8 cellular contexts compared by ENCODE assay signal in the genomic region with DNA sequence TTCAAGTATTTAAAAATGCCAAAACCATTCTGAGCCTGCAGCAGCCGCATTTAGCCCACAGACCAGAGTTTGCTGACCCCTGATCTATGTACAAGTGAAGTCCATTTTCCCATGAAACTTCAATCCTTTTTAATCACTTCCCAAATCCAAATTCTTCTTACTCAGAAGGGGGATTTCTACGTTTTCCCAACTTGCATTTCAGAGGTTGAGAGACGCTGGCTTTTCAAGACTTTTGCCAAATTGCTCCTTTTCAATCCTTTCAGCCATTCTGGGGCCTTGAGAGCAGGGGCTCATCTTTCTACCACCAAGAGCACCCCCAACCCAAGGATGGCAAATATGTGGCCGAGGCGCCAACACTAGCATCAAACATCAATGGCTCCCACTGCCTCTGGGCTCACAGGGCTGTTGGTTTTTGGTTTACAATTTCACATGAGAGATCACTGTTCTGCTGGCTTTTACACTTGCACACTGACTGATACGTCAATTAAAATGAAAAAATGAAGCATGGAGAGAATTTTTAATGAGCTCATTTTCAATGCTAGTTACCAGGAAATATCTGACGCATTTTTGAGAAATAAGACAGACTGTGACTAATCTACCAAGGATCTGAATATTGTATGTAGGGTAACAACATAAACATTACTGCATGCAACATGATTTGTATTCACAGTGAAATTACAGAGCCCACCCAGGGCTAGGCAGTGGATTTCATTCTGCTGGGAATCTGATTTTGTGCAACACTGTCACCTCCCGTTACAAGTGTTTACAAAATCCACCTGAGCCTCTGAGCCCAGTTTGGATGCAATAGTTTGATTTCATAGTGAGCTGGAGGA. TPM values are rescaled to one million over a fixed set of nuclear protein-coding genes. Genes with fewer than 3 reads are reported as not detected.
DNase-seq lines count a peak whose midpoint lies in the region; ATAC-seq, FAIRE-seq and TF ChIP-seq lines count a peak whose summit lies in the region.
"Not testable (repeated sequence)": the region's sequence is repeated elsewhere in the genome, so short reads cannot be mapped to it uniquely, and the experiment has no call there.

No MANE protein-coding gene starts in this region.

- H3K4me1 ChIP-seq in A549 (peaks cover 70% of the 10 kb centered on the region), Panc1 (ENCODE audit: control insufficient read depth, insufficient read depth, low read length) (peaks cover 89% of the 10 kb centered on the region), colonic mucosa (peaks cover 45% of the 10 kb centered on the region), heart left ventricle (peaks cover 42 to 100% (median 96%) of the 10 kb centered on the region in 12 donors), muscle layer of colon (ENCODE audit: insufficient read depth, low read length) (peaks cover 67% of the 10 kb centered on the region)

- H3K27me3 ChIP-seq in Panc1 (ENCODE audit: control insufficient read depth, insufficient read depth, low read length); colonic mucosa; heart left ventricle; muscle layer of colon (ENCODE audit: control insufficient read depth in 1 of 2, insufficient read depth in 2 of 2, low read length in 2 of 2): not testable (repeated sequence)

- peak overlapping the region; percentile 1 to 52 for H3K27ac Mint-ChIP-seq in activated naive CD4-positive, alpha-beta T cell treated with anti-CD3 and anti-CD28 coated beads, Interleukin-2, amount 50 U/mL, for 72 hours
- H3K27ac Mint-ChIP-seq in stimulated activated effector memory CD8-positive, alpha-beta T cell treated with anti-CD3 and anti-CD28 coated beads, Interleukin-12 subunit alpha, Interleukin-12 subunit beta, amount 100 ng/mL, for 72 hours: peak overlapping the region; percentile 66

- H3K9ac ChIP-seq in colonic mucosa (ENCODE audit: low read depth in 2 of 2, low read length in 2 of 2): peak overlapping the region in 1 of 2 donors; percentile 59
- not testable (repeated sequence) for H3K9ac ChIP-seq in muscle layer of colon (ENCODE audit: low read length)

- H3K9me3 Mint-ChIP-seq in activated naive CD4-positive, alpha-beta T cell treated with anti-CD3 and anti-CD28 coated beads, Interleukin-2, amount 50 U/mL, for 72 hours; stimulated activated effector memory CD8-positive, alpha-beta T cell treated with anti-CD3 and anti-CD28 coated beads, Interleukin-12 subunit alpha, Interleukin-12 subunit beta, amount 100 ng/mL, for 72 hours: not testable (repeated sequence)

- H3K4me3 ChIP-seq in A549 (peak overlapping the region; percentile 14; the same call in 2 of the 3 replicates), Panc1 (ENCODE audit: low read depth in 2 of 2, low read length in 2 of 2) (peak overlapping the region; percentile 4 to 46; a peak in 3 of 4 replicates), heart left ventricle (peak overlapping the region in 4 of 12 donors; percentile 0 to 30 (median 24)), muscle layer of colon (ENCODE audit: low read depth in 1 of 2, low read length in 2 of 2) (peak overlapping the region in 1 of 2 donors; percentile 35)
- not testable (repeated sequence) for H3K4me3 ChIP-seq in colonic mucosa

- peak overlapping the region; percentile 93 for H3K4me2 ChIP-seq in A549

- intact Hi-C loops in Panc1 (cut with micrococcal nuclease; ENCODE audit: unreplicated experiment); colonic mucosa (cut with DNase I): not testable (repeated sequence)
- intact Hi-C loops in heart left ventricle (cut with DNase I): loop anchor here in 4 of 10 donors (2.0 to 5.0 kb wide), 5 partner anchors 25 to 65 kb away; a partner anchor contains a TSS

- H3K27ac ChIP-seq in A549 (peak overlapping the region; percentile 83 to 84), Panc1 (ENCODE audit: low read length) (peak overlapping the region; percentile 92), colonic mucosa (peak overlapping the region; percentile 40), heart left ventricle (peak overlapping the region; percentile 65 to 90 (median 84)), muscle layer of colon (ENCODE audit: low read depth, low read length) (peak overlapping the region; percentile 10)

- not testable (repeated sequence) for TF ChIP-seq RAD21 in A549 (conservative IDR thresholded peaks at IDR 0.05 in 1 of 2, IDR thresholded peaks at IDR 0.05 in 1 of 2)

- CTCF ChIA-PET in A549 (lab: Yijun Ruan, JAX): interaction anchor here (0.9 to 1.2 kb wide), 3 partner anchors 12 to 42 kb away, joined by 3 to 5 read pairs (median 3); no protein-coding TSS in a partner anchor
- CTCF ChIA-PET in Panc1 (lab: Charles Lee): not testable (repeated sequence)

- not testable (repeated sequence) for TF ChIP-seq EP300 in A549 (IDR thresholded peaks at IDR 0.05)

- POLR2A ChIA-PET in A549 (lab: Yijun Ruan, JAX): interaction anchor here (1.5 kb wide), 1 partner anchor 28 kb away, joined by 10 read pairs; a partner anchor contains a TSS
- POLR2A ChIA-PET in Panc1 (lab: Charles Lee): not testable (repeated sequence)

- TSS peak; percentile 7 for BruUV-seq in Panc1 (replicated peaks; lab: Mats Ljungman, UMichigan)

- peaks cover 0 to 13% of the 10 kb centered on the region in 2 donors for H3K36me3 Mint-ChIP-seq in activated naive CD4-positive, alpha-beta T cell treated with anti-CD3 and anti-CD28 coated beads, Interleukin-2, amount 50 U/mL, for 72 hours
- not testable (repeated sequence) for H3K36me3 Mint-ChIP-seq in stimulated activated effector memory CD8-positive, alpha-beta T cell treated with anti-CD3 and anti-CD28 coated beads, Interleukin-12 subunit alpha, Interleukin-12 subunit beta, amount 100 ng/mL, for 72 hours

- FAIRE-seq in A549 (lab: Jason Lieb, UNC); GM12891 (lab: Jason Lieb, UNC): not testable (repeated sequence)

- not testable (repeated sequence) for TF ChIP-seq POLR2A in A549 (IDR thresholded peaks at IDR 0.05; ENCODE audit: low read length); GM12891 (IDR thresholded peaks at IDR 0.05; ENCODE audit: low read depth, low read length); heart left ventricle (IDR thresholded peaks at IDR 0.05)

- not testable (repeated sequence) for TF ChIP-seq CTCF in A549 (IDR thresholded peaks at IDR 0.05); Panc1 (IDR thresholded peaks at IDR 0.05); colonic mucosa (IDR thresholded peaks at IDR 0.05); heart left ventricle (IDR thresholded peaks at IDR 0.05)

- not testable (repeated sequence) for H3K4me3 Mint-ChIP-seq in stimulated activated effector memory CD8-positive, alpha-beta T cell treated with anti-CD3 and anti-CD28 coated beads, Interleukin-12 subunit alpha, Interleukin-12 subunit beta, amount 100 ng/mL, for 72 hours

- peak in 1 of 2 experiments; percentile 44 for DNase-seq in A549 (ENCODE audit: low read depth in 1 of 2, low spot score in 1 of 2)
- DNase-seq in GM12891 (ENCODE audit: insufficient read length, low spot score); Panc1 (ENCODE audit: low read depth, low spot score); activated naive CD4-positive, alpha-beta T cell treated with anti-CD3 and anti-CD28 coated beads, Interleukin-2, amount 50 U/mL, for 72 hours (ENCODE audit: low spot score in 2 of 2); colonic mucosa; heart left ventricle; stimulated activated effector memory CD8-positive, alpha-beta T cell treated with anti-CD3 and anti-CD28 coated beads, Interleukin-12 subunit alpha, Interleukin-12 subunit beta, amount 100 ng/mL, for 72 hours (ENCODE audit: low spot score in 2 of 2): not testable (repeated sequence)

- in situ Hi-C loops in Panc1 (cut with HindIII; ENCODE audit: low pct_unique_long_range_greater_than_20kb, low sequenced_read_pairs): not testable (repeated sequence)

- H3K36me3 ChIP-seq in Panc1 (ENCODE audit: control insufficient read depth, insufficient read depth, low read length); colonic mucosa; heart left ventricle; muscle layer of colon (ENCODE audit: insufficient read depth, low read length): not testable (repeated sequence)

- H3K9me3 ChIP-seq in A549; Panc1 (ENCODE audit: control insufficient read depth, insufficient read depth, low read depth, low read length); colonic mucosa; heart left ventricle; muscle layer of colon (ENCODE audit: low read length): not testable (repeated sequence)

- peaks cover 76% of the 10 kb centered on the region for H3K4me1 Mint-ChIP-seq in stimulated activated effector memory CD8-positive, alpha-beta T cell treated with anti-CD3 and anti-CD28 coated beads, Interleukin-12 subunit alpha, Interleukin-12 subunit beta, amount 100 ng/mL, for 72 hours

- ATAC-seq in A549 (peak; percentile 14 to 61; a peak in 3 of 6 replicates), Panc1 (peak; percentile 23; the same call in 1 of the 2 replicates)
- not testable (repeated sequence) for ATAC-seq in activated naive CD4-positive, alpha-beta T cell treated with anti-CD3 and anti-CD28 coated beads, Interleukin-2, amount 50 U/mL, for 72 hours; heart left ventricle; stimulated activated effector memory CD8-positive, alpha-beta T cell treated with anti-CD3 and anti-CD28 coated beads, Interleukin-12 subunit alpha, Interleukin-12 subunit beta, amount 100 ng/mL, for 72 hours

- WGBS in A549 (ENCODE audit: missing lambda C conversion rate): 7% methylated on average over 8 of the region's 8 CpGs
- WGBS in heart left ventricle, 4 donors: 62 to 79% (median 67%) methylated on average over 8 of the region's 8 CpGs

RNA-seq across cellular contexts. Expression of a gene that starts 27.6 kb away (rescaled TPM):
- polyA plus RNA-seq in A549 (2011; rRNA removed) (28.2 and 46.4 TPM in 2 replicates), A549 (2017; fragmentation: RNase III; extraction: RNeasy Plus Mini Kit Qiagen cat#74134 plus additional on column Dnase treatment) (35.7 to 37.8 TPM (median 37.6 TPM) in 3 replicates), heart left ventricle (10 to 100 TPM; 35.1 to 38.2 TPM)
- polyA plus RNA-seq in A549 (2012; cell fraction: cytosol; rRNA removed): 28.5 and 35.8 TPM in 2 replicates
- 40.6 and 59.5 TPM in 2 replicates for polyA plus RNA-seq in A549 (2012; cell fraction: nucleus; rRNA removed)
- 43.7 and 44.1 TPM in 2 replicates for polyA minus RNA-seq in A549 (2011; rRNA and poly(A)+ RNA removed)
- 87.2 TPM for polyA plus RNA-seq in GM12891 (2012; ENCODE audit: low read depth, missing spikeins)
- total RNA-seq in Panc1 (2021; ENCODE audit: unreplicated experiment) (113 TPM), colonic mucosa (100 to 1,000 TPM in 1 of 2 donors, 10 to 100 TPM in 1; 97.4 to 109 TPM), heart left ventricle (100 to 1,000 TPM in 1 of 9 donors, 10 to 100 TPM in 8; 26.3 to 105 (median 70.4) TPM)
- 75.4 TPM for polyA plus RNA-seq in Panc1 (2012; ENCODE audit: insufficient read length)
- total RNA-seq in activated naive CD4-positive, alpha-beta T cell treated with anti-CD3 and anti-CD28 coated beads, Interleukin-2, amount 50 U/mL, for 72 hours: 10 to 100 TPM; 66.8 to 72.0 TPM

Comparison
In these comparisons a context has a peak if more than half of its experiments do, and no peak if none do; other contexts are left out.
1. H3K27ac ChIP-seq: peak in every context shown above with its lines; median percentile 92 in Panc1; 84 in heart left ventricle; 84 in A549; 40 in colonic mucosa; 10 in muscle layer of colon.